26 cellular contexts compared by ENCODE assay signal in genomic region chr14:64634558-64634957, GRCh38.
A peak's percentile ranks its signal among the peaks of the same experiment; 100 is the strongest.
DNase-seq lines count a peak whose midpoint lies in the region; FAIRE-seq and TF ChIP-seq lines count a peak whose summit lies in the region.
"Had no signal": no experiment of that assay in that cellular context is flagged by ENCODE, and none has a peak within 500 bp of the region (broad histone marks: within the 10 kb centered on the region; RNA-seq: fewer than 3 reads in every experiment).

No MANE protein-coding gene starts in this region.

- H3K4me1 ChIP-seq in H1 (replicated peaks in 1 of 4; ENCODE audit: control insufficient read depth in 3 of 4, insufficient read depth in 4 of 4, low read length in 3 of 4) (peaks cover 0 to 5% (median 3%) of the 10 kb centered on the region in 4 experiments; a peak in 4 of 7 replicates), mesendoderm (ENCODE audit: control insufficient read depth, low read depth, low read length) (no peaks in the 10 kb centered on the region), smooth muscle cell (ENCODE audit: low read depth) (peaks cover 17% of the 10 kb centered on the region)

- H4K20me1 ChIP-seq in H1 (replicated peaks in 1 of 2; ENCODE audit: control insufficient read depth in 1 of 2, insufficient read depth in 2 of 2, low read length in 2 of 2) (no peaks in the 10 kb centered on the region), smooth muscle cell (ENCODE audit: low read depth) (no peaks in the 10 kb centered on the region)

- H2AK5ac ChIP-seq in H1 (ENCODE audit: low read depth, low read length) (no peak overlapping the region), mesendoderm (ENCODE audit: low read length) (no peak overlapping the region)

- no peak for TF ChIP-seq EP300 in H1 (IDR thresholded peaks at IDR 0.05; ENCODE audit: borderline replicate concordance in 1 of 2, low read depth in 2 of 2, low read length in 2 of 2)

- peaks cover 14% of the 10 kb centered on the region for H3F3A ChIP-seq in smooth muscle cell (ENCODE audit: low read depth)

- H3K79me1 ChIP-seq in H1 (ENCODE audit: low read depth, low read length) (no peaks in the 10 kb centered on the region), mesendoderm (ENCODE audit: low read length) (no peaks in the 10 kb centered on the region)

- TF ChIP-seq CTCF in H1 (IDR thresholded peaks at IDR 0.05; ENCODE audit: control extremely low read depth in 1 of 3, insufficient read depth in 1 of 3, low read depth in 1 of 3, low read length in 3 of 3) (peak in 1 of 3 experiments; percentile 13; a peak in 1 of 4 replicates), smooth muscle cell (IDR thresholded peaks at IDR 0.05; ENCODE audit: borderline replicate concordance, insufficient read depth, poor library complexity, severe bottlenecking) (no peak)

- H4K8ac ChIP-seq in H1 (ENCODE audit: extremely low read depth, insufficient read depth, low read length) (no peak overlapping the region), mesendoderm (ENCODE audit: low read depth, low read length) (no peak overlapping the region)

- no peak overlapping the region for H2BK120ac ChIP-seq in H1 (replicated peaks; ENCODE audit: low read depth, low read length)
- no peak overlapping the region for H2BK120ac ChIP-seq in mesendoderm (ENCODE audit: low read depth, low read length)

- H4K5ac ChIP-seq in H1 (ENCODE audit: insufficient read length, low read depth, low read length) (no peak overlapping the region), mesendoderm (ENCODE audit: low read length) (no peak overlapping the region)

- H3K9ac ChIP-seq in H1 (replicated peaks in 1 of 4; ENCODE audit: extremely low read depth in 1 of 4, low read depth in 3 of 4, low read length in 3 of 4) (no peak overlapping the region), mesendoderm (ENCODE audit: low read length) (no peak overlapping the region), smooth muscle cell (ENCODE audit: low read depth) (no peak overlapping the region)
- H3K9ac ChIP-seq: SK-N-SH had no signal

- H2BK12ac ChIP-seq in H1 (ENCODE audit: low read depth, low read length) = no peak overlapping the region

- H2AFZ ChIP-seq in H1 (ENCODE audit: low read length) (peak overlapping the region; percentile 64; the same call in 1 of the 2 replicates), smooth muscle cell (ENCODE audit: low read depth) (no peak overlapping the region)

- no peaks in the 10 kb centered on the region for H3K36me3 ChIP-seq in H1 (ENCODE audit: control insufficient read depth in 2 of 4, insufficient read depth in 4 of 4, low read length in 3 of 4)
- H3K36me3 ChIP-seq in mesendoderm (ENCODE audit: control insufficient read depth, insufficient read depth, low read length) = no peaks in the 10 kb centered on the region
- no peaks in the 10 kb centered on the region for H3K36me3 ChIP-seq in smooth muscle cell (ENCODE audit: low read depth)

- H3K4me3 Mint-ChIP-seq in activated CD4-positive, alpha-beta T cell treated with anti-CD3 and anti-CD28 coated beads, Interleukin-2, amount 10 ng/mL, durations not matched to agents 24 days and 14 days = no peak overlapping the region
- H3K4me3 Mint-ChIP-seq: CD4-positive, alpha-beta T cell; IgD-negative memory B cell had no signal

- H3K23me2 ChIP-seq in H1 (ENCODE audit: low read depth, low read length) = no peaks in the 10 kb centered on the region

- POLR2A ChIA-PET in H1 (lab: Charles Lee; ENCODE audit: partially characterized antibody) = interaction anchor here (0.6 kb wide), 1 partner anchor 16 kb away, joined by 3 read pairs; no protein-coding TSS in a partner anchor

- WGBS in H1 (ENCODE audit: extremely low coverage in 1 of 2, insufficient coverage in 1 of 2, insufficient read length in 1 of 2, insufficient replicate concordance in 2 of 2, low coverage in 1 of 2, low lambda C conversion rate in 2 of 2, missing lambda C conversion rate in 1 of 2), 2 experiments = 72% methylated on average over 2 of the region's 2 CpGs; no CpG with 5 or more reads in 1 of the 2 experiments
- WGBS in mesendoderm (ENCODE audit: extremely low coverage, insufficient coverage, low lambda C conversion rate) = no CpG with 5 or more reads among the region's 2 CpGs
- 90% methylated on average over 2 of the region's 2 CpGs for WGBS in smooth muscle cell (ENCODE audit: low lambda C conversion rate)

- FAIRE-seq in HTR-8/SVneo (lab: Jason Lieb, UNC) (peak; percentile 95), H1 (lab: Jason Lieb, UNC) (no peak)
- FAIRE-seq: A549, GM12878, H54 had no signal

- H3K79me2 ChIP-seq in H1 (ENCODE audit: control insufficient read depth in 1 of 2, insufficient read depth in 2 of 2, low read length in 2 of 2) (no peaks in the 10 kb centered on the region), mesendoderm (ENCODE audit: control insufficient read depth, insufficient read depth, low read length) (no peaks in the 10 kb centered on the region), smooth muscle cell (ENCODE audit: low read depth) (no peaks in the 10 kb centered on the region)

- no peak overlapping the region for H2BK5ac ChIP-seq in H1 (ENCODE audit: low read depth, low read length)
- no peak overlapping the region for H2BK5ac ChIP-seq in mesendoderm (ENCODE audit: low read length)

- no peak for TF ChIP-seq POLR2A in H1 (IDR thresholded peaks at IDR 0.05; ENCODE audit: control extremely low read depth in 1 of 2, low read depth in 2 of 2, low read length in 2 of 2)

- no peak for DNase-seq in HTR-8/SVneo (ENCODE audit: insufficient read length, low spot score)
- no peak for DNase-seq in H1 (ENCODE audit: low read depth in 1 of 2, low spot score in 2 of 2)
- DNase-seq in mesendoderm = peak; percentile 31
- DNase-seq in smooth muscle cell (lab: John Stamatoyannopoulos, UW; ENCODE audit: unreplicated experiment) = no peak
- no peak for DNase-seq in stimulated activated CD4-positive, alpha-beta T cell treated with anti-CD3 and anti-CD28 coated beads, Interleukin-4, amount 100 ng/mL, for 4 hours
- DNase-seq in NCI-H1105 treated with DMSO at 0.1 percent for 48 hours (lab: John Stamatoyannopoulos, UW) = no peak
- DNase-seq in activated CD4-positive, alpha-beta T cell treated with anti-CD3 and anti-CD28 coated beads, Interleukin-2, amount 10 ng/mL, durations not matched to agents 24 days and 14 days = no peak
- DNase-seq: Caco-2; CD4-positive, alpha-beta T cell; DMS153; GF-D8; Karpas-422; NCI-H1048; NCI-H146; NCI-H2081; NCI-H510A; NCI-H774; PC-3; RPMI8226; SHP77 treated with DMSO at 0.1 percent for 48 hours; SK-N-SH had no signal

- TF ChIP-seq RAD21 in H1 (IDR thresholded peaks at IDR 0.05 in 1 of 2, conservative IDR thresholded peaks at IDR 0.05 in 1 of 2; ENCODE audit: low read depth in 2 of 2, low read length in 2 of 2) = peak; percentile 5 to 19; a peak in 1 of 4 replicates

- H3K14ac ChIP-seq in H1 (ENCODE audit: insufficient read length) = no peak overlapping the region

- CTCF ChIA-PET in H1 (lab: Charles Lee; ENCODE audit: partially characterized antibody) = interaction anchor here (1.0 to 3.8 kb wide), 2 partner anchors 10 to 15 kb away, joined by 3 to 60 read pairs; no protein-coding TSS in a partner anchor

- H3K27ac Mint-ChIP-seq in activated CD4-positive, alpha-beta T cell treated with anti-CD3 and anti-CD28 coated beads, Interleukin-2, amount 10 ng/mL, durations not matched to agents 24 days and 14 days = no peak overlapping the region
- H3K27ac Mint-ChIP-seq: CD4-positive, alpha-beta T cell had no signal

- no peaks in the 10 kb centered on the region for H3K9me3 ChIP-seq in H1 (ENCODE audit: insufficient read depth in 2 of 2, low read depth in 1 of 2, low read length in 1 of 2)
- H3K9me3 ChIP-seq in smooth muscle cell (replicated peaks; ENCODE audit: low read depth) = no peaks in the 10 kb centered on the region
- H3K9me3 ChIP-seq: A549, Caco-2, SK-N-SH had no signal

- H4K91ac ChIP-seq in H1 (replicated peaks; ENCODE audit: insufficient read length, low read length) = no peak overlapping the region

- H3K23ac ChIP-seq in H1 (ENCODE audit: insufficient read length) = no peak overlapping the region
- H3K23ac ChIP-seq in mesendoderm (ENCODE audit: low read length) = no peak overlapping the region

- H3K4me3 ChIP-seq in H1 (ENCODE audit: extremely low read depth in 1 of 4, insufficient read depth in 2 of 4, low read depth in 3 of 4, low read length in 4 of 4) (no peak overlapping the region), mesendoderm (ENCODE audit: low read length) (no peak overlapping the region), smooth muscle cell (no peak overlapping the region)
- H3K4me3 ChIP-seq: A549, GM12878 had no signal

- no peaks in the 10 kb centered on the region for H3K9me3 Mint-ChIP-seq in activated CD4-positive, alpha-beta T cell treated with anti-CD3 and anti-CD28 coated beads, Interleukin-2, amount 10 ng/mL, durations not matched to agents 24 days and 14 days
- H3K9me3 Mint-ChIP-seq: CD4-positive, alpha-beta T cell; IgD-negative memory B cell had no signal

- H3K18ac ChIP-seq in H1 (ENCODE audit: extremely low read depth, low read length) = no peak overlapping the region
- H3K18ac ChIP-seq in mesendoderm (ENCODE audit: low read length) = no peak overlapping the region

- no peak overlapping the region for H3K4me2 ChIP-seq in H1 (ENCODE audit: insufficient read depth in 1 of 2, low read depth in 2 of 2, low read length in 2 of 2)
- no peak overlapping the region for H3K4me2 ChIP-seq in mesendoderm (ENCODE audit: low read length)
- H3K4me2 ChIP-seq in smooth muscle cell = no peak overlapping the region
- H3K4me2 ChIP-seq: A549, SK-N-SH had no signal

- no peaks in the 10 kb centered on the region for H3K27me3 ChIP-seq in H1 (replicated peaks in 1 of 4; ENCODE audit: control insufficient read depth in 3 of 4, extremely low read depth in 1 of 4, insufficient read depth in 3 of 4, low read length in 3 of 4)
- H3K27me3 ChIP-seq in mesendoderm (ENCODE audit: insufficient read depth, low read length, poor library complexity) = no peaks in the 10 kb centered on the region
- no peaks in the 10 kb centered on the region for H3K27me3 ChIP-seq in smooth muscle cell (ENCODE audit: low read depth)

- no peak overlapping the region for H3K56ac ChIP-seq in H1 (replicated peaks; ENCODE audit: insufficient read length, low read depth, low read length)
- H3K56ac ChIP-seq in mesendoderm (ENCODE audit: low read length) = no peak overlapping the region

- no peak overlapping the region for H3K4ac ChIP-seq in H1 (replicated peaks; ENCODE audit: insufficient read length, low read depth, low read length)
- H3K4ac ChIP-seq in mesendoderm (ENCODE audit: low read depth, low read length) = no peak overlapping the region

- H3K27ac ChIP-seq in H1 (ENCODE audit: low read depth, low read length) (no peak overlapping the region), mesendoderm (ENCODE audit: low read depth, low read length) (no peak overlapping the region), smooth muscle cell (ENCODE audit: low read depth) (peak overlapping the region; percentile 43)
- H3K27ac ChIP-seq: HL-60 had no signal

- H2BK20ac ChIP-seq in H1 (ENCODE audit: low read length) = no peak overlapping the region

- H3K36me3 Mint-ChIP-seq in activated CD4-positive, alpha-beta T cell treated with anti-CD3 and anti-CD28 coated beads, Interleukin-2, amount 10 ng/mL, durations not matched to agents 24 days and 14 days (ENCODE audit: low read depth) = no peaks in the 10 kb centered on the region
- H3K36me3 Mint-ChIP-seq: IgD-negative memory B cell had no signal

- H2BK15ac ChIP-seq in H1 (ENCODE audit: low read length) (no peak overlapping the region), mesendoderm (replicated peaks; ENCODE audit: low read depth) (no peak overlapping the region)

- intact Hi-C loops in activated CD4-positive, alpha-beta T cell treated with anti-CD3 and anti-CD28 coated beads, Interleukin-2, amount 10 ng/mL, durations not matched to agents 24 days and 14 days (cut with micrococcal nuclease) = no loop called here

- H3K27me3 Mint-ChIP-seq in activated CD4-positive, alpha-beta T cell treated with anti-CD3 and anti-CD28 coated beads, Interleukin-2, amount 10 ng/mL, durations not matched to agents 24 days and 14 days = peaks cover 18% of the 10 kb centered on the region
- H3K27me3 Mint-ChIP-seq: IgD-negative memory B cell had no signal

- peaks cover 4% of the 10 kb centered on the region for H3K4me1 Mint-ChIP-seq in activated CD4-positive, alpha-beta T cell treated with anti-CD3 and anti-CD28 coated beads, Interleukin-2, amount 10 ng/mL, durations not matched to agents 24 days and 14 days
